ENCODE assay signal across 7 cellular contexts in the genomic region with DNA sequence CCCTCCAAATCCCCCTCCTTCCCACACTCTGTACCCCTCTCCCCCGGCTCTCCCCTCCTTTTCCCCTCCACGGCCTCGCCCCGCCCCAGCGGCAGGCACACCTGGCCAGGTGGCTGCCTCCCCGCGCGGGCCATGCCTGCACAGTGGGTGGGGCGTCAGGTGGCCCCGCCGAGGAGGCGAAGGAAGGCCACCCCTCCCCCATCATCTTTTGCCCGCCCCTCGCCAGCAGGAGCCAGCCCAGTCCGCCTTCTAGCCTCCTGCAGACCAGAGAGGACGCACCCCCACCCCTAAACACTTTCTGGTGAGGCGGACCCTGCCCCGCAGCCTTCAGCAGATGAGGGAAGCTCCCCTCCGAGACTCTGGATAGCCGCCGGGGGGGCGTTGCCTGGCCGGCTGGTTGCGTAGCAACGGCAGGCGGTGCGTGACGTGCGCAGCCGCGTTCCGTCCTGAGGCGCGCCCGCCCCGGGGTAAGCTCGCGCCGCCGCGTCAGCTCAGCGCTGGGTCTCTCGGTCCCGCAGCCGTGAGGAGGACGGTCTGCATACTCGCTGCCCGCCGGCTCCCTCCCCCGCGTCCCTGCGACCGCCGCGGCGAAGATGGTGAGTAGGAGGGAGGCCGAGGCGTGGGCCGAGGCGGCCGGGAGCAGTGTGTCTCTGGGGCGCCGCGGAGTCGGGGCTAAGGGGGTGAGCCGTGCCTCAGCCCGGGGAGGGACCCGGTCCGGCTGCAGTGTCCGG. TPM values are rescaled to one million over a fixed set of nuclear protein-coding genes. Genes with fewer than 3 reads are reported as not detected.
DNase-seq lines count a peak whose midpoint lies in the region; ATAC-seq and TF ChIP-seq lines count a peak whose summit lies in the region.

A gene (plus strand): TSS at position 460 of the 731 bp plus-strand sequence. CDS start 134 bp downstream, at position 594.

- no peaks in the 10 kb centered on the region for H3K9me2 ChIP-seq in hepatocyte (replicated peaks; ENCODE audit: insufficient read depth)

- peak; percentile 91 for ATAC-seq in GM18511 (IDR thresholded peaks at IDR 0.05; ENCODE audit: unreplicated experiment)
- ATAC-seq in HG02973 (IDR thresholded peaks at IDR 0.05; ENCODE audit: unreplicated experiment), result peak; percentile 89

- peak within 1 kb of the TSS; percentile 3 for H2AFZ ChIP-seq in hepatocyte

- DNase-seq in NCI-H2029 treated with DMSO at 0.1 percent for 48 hours (lab: John Stamatoyannopoulos, UW), result peak; percentile 58
- peak; percentile 82 for DNase-seq in T1000 (lab: John Stamatoyannopoulos, UW)
- DNase-seq in astrocyte of the hippocampus (ENCODE audit: low read depth, low spot score), result peak; percentile 99
- peak; percentile 98 for DNase-seq in hepatocyte (ENCODE audit: low spot score)
- peak; percentile 80 for DNase-seq in renal cortical epithelial cell (ENCODE audit: low read depth)

- no peaks in the 10 kb centered on the region for H3K9me3 ChIP-seq in hepatocyte (ENCODE audit: low read depth)

- H3K4me2 ChIP-seq in hepatocyte, result peak within 1 kb of the TSS; percentile 85

- H3K27ac ChIP-seq in hepatocyte, result peak within 1 kb of the TSS; percentile 99

- TF ChIP-seq CTCF in hepatocyte (IDR thresholded peaks at IDR 0.05; ENCODE audit: poor library complexity), result no peak

- H4K20me1 ChIP-seq in hepatocyte (ENCODE audit: insufficient read depth, poor library complexity, severe bottlenecking), result peaks cover 40% of the 10 kb centered on the region

- H3K4me1 ChIP-seq in hepatocyte (ENCODE audit: insufficient read depth), result peaks cover 16% of the 10 kb centered on the region

- no peaks in the 10 kb centered on the region for H3K27me3 ChIP-seq in hepatocyte

- no peaks in the 10 kb centered on the region for H3K36me3 ChIP-seq in hepatocyte (replicated peaks; ENCODE audit: insufficient read depth, low read depth)

- peak within 1 kb of the TSS; percentile 71 for H3K4me3 ChIP-seq in hepatocyte

- under 1% methylated on average over 44 of the region's 70 CpGs for WGBS in hepatocyte (ENCODE audit: low lambda C conversion rate, missing lambda C conversion rate)

- peaks cover 50% of the 10 kb centered on the region for H3K79me2 ChIP-seq in hepatocyte

RNA-seq across cellular contexts. Expression of the gene that starts here (rescaled TPM):
- total RNA-seq in hepatocyte (315 and 342 TPM in 2 replicates), renal cortical epithelial cell (297 and 433 TPM in 2 replicates)
- polyA plus RNA-seq in hepatocyte, result 352 and 369 TPM in 2 replicates

Comparison
In these comparisons a context has a peak if more than half of its experiments do, and no peak if none do; other contexts are left out.
1. Peak in every context shown above with its lines: DNase-seq, ATAC-seq, H3K4me3 ChIP-seq and H3K27ac ChIP-seq.